19 cellular contexts compared by ENCODE assay signal in the genomic region with DNA sequence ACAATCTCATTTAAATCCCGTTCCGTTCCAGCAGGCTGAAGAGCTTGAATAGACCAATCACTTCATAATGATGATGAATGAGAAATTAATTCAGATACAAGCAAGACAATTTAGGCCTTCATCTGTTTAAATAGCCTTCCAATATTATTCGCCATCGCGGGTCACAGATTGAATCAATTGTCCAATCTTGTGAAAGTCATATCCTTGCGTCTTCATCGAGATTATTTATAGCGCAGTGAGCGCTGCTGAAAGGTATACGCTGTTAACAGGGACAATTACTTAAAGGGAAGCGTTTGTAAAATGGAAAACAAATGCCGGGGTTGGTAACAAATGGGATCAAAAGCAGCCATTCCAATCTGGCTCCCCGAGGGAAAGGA. TPM values are rescaled to one million over a fixed set of nuclear protein-coding genes. Genes with fewer than 3 reads are reported as not detected.
DNase-seq lines count a peak whose midpoint lies in the region; ATAC-seq and TF ChIP-seq lines count a peak whose summit lies in the region.
"Had no signal": no experiment of that assay in that cellular context is flagged by ENCODE, and none has a peak within 500 bp of the region (broad histone marks: within the 10 kb centered on the region; RNA-seq: fewer than 3 reads in every experiment).

No MANE protein-coding gene starts in this region.

- no peaks in the 10 kb centered on the region for H3K9me3 ChIP-seq in CD4-positive, alpha-beta memory T cell (ENCODE audit: control insufficient read depth in 1 of 2, low read length in 2 of 2)
- no peaks in the 10 kb centered on the region for H3K9me3 ChIP-seq in upper lobe of left lung

- H3K4me1 ChIP-seq in CD4-positive, alpha-beta memory T cell (ENCODE audit: insufficient read depth, low read length) = no peaks in the 10 kb centered on the region
- peaks cover 11 to 20% (median 17%) of the 10 kb centered on the region in 4 donors for H3K4me1 ChIP-seq in upper lobe of left lung

- H3K4me1 Mint-ChIP-seq in CD4-positive, alpha-beta memory T cell = peaks cover 8 to 32% (median 14%) of the 10 kb centered on the region in 4 donors
- H3K4me1 Mint-ChIP-seq in endothelial cell (ENCODE audit: unreplicated experiment) (peaks cover 23% of the 10 kb centered on the region), nephron (peaks cover 17% of the 10 kb centered on the region)

- no peak for DNase-seq in CD4-positive, alpha-beta memory T cell
- DNase-seq in GM13977 (ENCODE audit: low spot score) (peak; percentile 24), endothelial cell (ENCODE audit: low spot score) (no peak), upper lobe of left lung (no peak)
- DNase-seq in stimulated activated CD4-positive, alpha-beta T cell treated with anti-CD3 and anti-CD28 coated beads, Interleukin-4, amount 100 ng/mL, for 24 hours = no peak
- DNase-seq: activated naive CD8-positive, alpha-beta T cell treated with anti-CD3 and anti-CD28 coated beads, Interleukin-2, amount 50 U/mL, for 24 hours; caudate nucleus; effector memory CD8-positive, alpha-beta T cell; HCEC 1CT; NCI-H187; SIG-M5 had no signal

- in situ Hi-C loops in GM13977 (cut with MboI; ENCODE audit: low pct_unique_long_range_greater_than_20kb, low sequenced_read_pairs, unreplicated experiment) = no loop called here

- H3K27ac Mint-ChIP-seq in CD4-positive, alpha-beta memory T cell = no peak overlapping the region
- H3K27ac Mint-ChIP-seq in endothelial cell (ENCODE audit: unreplicated experiment) (no peak overlapping the region), nephron (no peak overlapping the region)
- H3K27ac Mint-ChIP-seq: activated naive CD8-positive, alpha-beta T cell treated with anti-CD3 and anti-CD28 coated beads, Interleukin-2, amount 50 U/mL, for 24 hours; effector memory CD8-positive, alpha-beta T cell had no signal

- CTCF ChIA-PET in CD4-positive, alpha-beta memory T cell (lab: Charles Lee; ENCODE audit: partially characterized antibody) = no interaction called here

- no peak for ATAC-seq in GM21786 (IDR thresholded peaks at IDR 0.05; ENCODE audit: unreplicated experiment)
- no peak for ATAC-seq in upper lobe of left lung (ENCODE audit: low FRiP score in 2 of 2)
- ATAC-seq: activated naive CD8-positive, alpha-beta T cell treated with anti-CD3 and anti-CD28 coated beads, Interleukin-2, amount 50 U/mL, for 24 hours; effector memory CD8-positive, alpha-beta T cell; HepG2 had no signal

- no peak for TF ChIP-seq EP300 in upper lobe of left lung (IDR thresholded peaks at IDR 0.05)

- 10 to 12% methylated on average over 13 of the region's 13 CpGs for WGBS in upper lobe of left lung, 2 donors

- TF ChIP-seq POLR2A in upper lobe of left lung (IDR thresholded peaks at IDR 0.05) = no peak

- H3K27me3 Mint-ChIP-seq in CD4-positive, alpha-beta memory T cell = peaks cover 62 to 65% of the 10 kb centered on the region in 2 donors
- peaks cover 41% of the 10 kb centered on the region for H3K27me3 Mint-ChIP-seq in endothelial cell (ENCODE audit: unreplicated experiment)
- H3K27me3 Mint-ChIP-seq in nephron (ENCODE audit: low read depth) = peaks cover 93% of the 10 kb centered on the region

- no peak overlapping the region for H3K27ac ChIP-seq in CD4-positive, alpha-beta memory T cell (ENCODE audit: low read depth, low read length)
- no peak overlapping the region for H3K27ac ChIP-seq in upper lobe of left lung

- peaks cover 0 to 2% (median 0%) of the 10 kb centered on the region in 8 donors for H3K9me3 Mint-ChIP-seq in CD4-positive, alpha-beta memory T cell
- no peaks in the 10 kb centered on the region for H3K9me3 Mint-ChIP-seq in endothelial cell (ENCODE audit: unreplicated experiment)
- no peaks in the 10 kb centered on the region for H3K9me3 Mint-ChIP-seq in nephron
- H3K9me3 Mint-ChIP-seq: activated naive CD8-positive, alpha-beta T cell treated with anti-CD3 and anti-CD28 coated beads, Interleukin-2, amount 50 U/mL, for 24 hours; effector memory CD8-positive, alpha-beta T cell had no signal

- H3K27me3 ChIP-seq in CD4-positive, alpha-beta memory T cell (ENCODE audit: insufficient read depth, low read length) = peaks cover 52% of the 10 kb centered on the region
- peaks cover 0 to 62% (median 25%) of the 10 kb centered on the region in 4 donors for H3K27me3 ChIP-seq in upper lobe of left lung

- intact Hi-C loops in CD4-positive, alpha-beta memory T cell (cut with micrococcal nuclease) = no loop called here

- POLR2A ChIA-PET in CD4-positive, alpha-beta memory T cell (lab: Charles Lee; ENCODE audit: partially characterized antibody) = no interaction called here

- H3K36me3 ChIP-seq in CD4-positive, alpha-beta memory T cell (ENCODE audit: insufficient read depth, low read length) = no peaks in the 10 kb centered on the region
- no peaks in the 10 kb centered on the region for H3K36me3 ChIP-seq in upper lobe of left lung

- H3K4me3 Mint-ChIP-seq in CD4-positive, alpha-beta memory T cell = peak overlapping the region in 5 of 8 donors; percentile 6 to 66 (median 21)
- H3K4me3 Mint-ChIP-seq in endothelial cell (ENCODE audit: unreplicated experiment) (peak overlapping the region; percentile 67), nephron (peak overlapping the region; percentile 42 to 70 (median 49))
- H3K4me3 Mint-ChIP-seq: activated naive CD8-positive, alpha-beta T cell treated with anti-CD3 and anti-CD28 coated beads, Interleukin-2, amount 50 U/mL, for 24 hours had no signal

- TF ChIP-seq CTCF in GM13977 (IDR thresholded peaks at IDR 0.05; ENCODE audit: extremely low read depth, insufficient read depth, missing control alignments) = no peak
- no peak for TF ChIP-seq CTCF in endothelial cell (IDR thresholded peaks at IDR 0.05; ENCODE audit: unreplicated experiment)
- no peak for TF ChIP-seq CTCF in nephron (IDR thresholded peaks at IDR 0.05; ENCODE audit: unreplicated experiment in 3 of 3)
- no peak for TF ChIP-seq CTCF in upper lobe of left lung (IDR thresholded peaks at IDR 0.05)

- H3K4me3 ChIP-seq in CD4-positive, alpha-beta memory T cell (ENCODE audit: low read length in 2 of 2) = no peak overlapping the region
- H3K4me3 ChIP-seq in upper lobe of left lung = peak overlapping the region in 2 of 4 donors; percentile 3
- H3K4me3 ChIP-seq: lung had no signal

- no peaks in the 10 kb centered on the region for H3K36me3 Mint-ChIP-seq in CD4-positive, alpha-beta memory T cell
- no peaks in the 10 kb centered on the region for H3K36me3 Mint-ChIP-seq in endothelial cell (ENCODE audit: low read depth, unreplicated experiment)
- no peaks in the 10 kb centered on the region for H3K36me3 Mint-ChIP-seq in nephron (ENCODE audit: low read depth)

RNA-seq across cellular contexts. Expression of gene EVX1, which starts 8.5 kb away (rescaled TPM):
- not detected for total RNA-seq in CD4-positive, alpha-beta memory T cell
- not detected for polyA plus RNA-seq in CD4-positive, alpha-beta memory T cell
- total RNA-seq in endothelial cell (ENCODE audit: unreplicated experiment) (0.51 TPM), upper lobe of left lung (not detected)
- total RNA-seq: HepG2, lung, MCF 10A, subcutaneous adipose tissue had no signal
- polyA plus RNA-seq: BJ, HepG2, lung, neural cell had no signal

RNA-seq across cellular contexts. Expression of gene HOXA13, which starts 51.2 kb away (rescaled TPM):
- total RNA-seq in CD4-positive, alpha-beta memory T cell = not detected
- not detected for polyA plus RNA-seq in CD4-positive, alpha-beta memory T cell
- total RNA-seq in endothelial cell (ENCODE audit: unreplicated experiment) = not detected
- not detected for total RNA-seq in upper lobe of left lung
- total RNA-seq: lung, MCF 10A had no signal
- polyA plus RNA-seq: lung, neural cell had no signal
